ENCODE assay signal across 1 cellular context in the genomic region with DNA sequence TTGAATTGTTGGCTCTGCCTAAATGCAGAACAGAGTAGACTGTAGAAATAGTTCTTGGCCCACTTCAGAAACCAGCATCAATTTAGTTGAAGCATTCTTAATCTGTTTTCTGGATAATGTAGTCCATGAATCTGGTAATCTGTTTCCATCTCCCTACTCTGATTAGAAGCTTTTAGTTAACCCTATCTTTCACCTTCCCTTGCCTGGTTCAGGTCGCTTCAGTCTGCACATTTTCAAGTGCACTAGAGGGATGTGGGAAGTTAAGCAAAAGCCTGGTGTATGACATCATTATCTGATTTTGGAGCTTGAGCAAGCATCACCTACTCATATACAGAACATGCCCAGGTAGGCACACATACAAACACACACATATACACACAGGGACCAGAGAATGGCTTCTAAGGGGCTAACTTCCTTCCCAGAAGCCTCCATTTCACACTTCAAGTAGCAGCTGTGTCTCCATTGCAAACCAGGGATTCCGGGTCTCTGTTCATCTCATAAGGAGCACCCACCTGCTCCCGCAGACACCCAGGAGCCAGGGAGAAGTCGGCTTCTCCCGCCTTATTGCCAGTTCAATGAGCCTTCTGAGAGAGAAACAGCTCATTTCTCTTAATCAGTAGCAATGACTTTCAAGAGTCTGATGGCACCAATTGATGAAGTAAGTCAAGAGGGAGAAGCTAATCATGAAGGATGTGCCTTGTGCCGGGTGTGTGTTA.
TF ChIP-seq lines count a peak whose summit lies in the region.

No MANE protein-coding gene starts in this region.

TF ChIP-seq in GM23338, 12 proteins besides CTCF, POLR2A, EP300 and RAD21 (continued from another document):
- TF ChIP-seq ZNF462 (CRISPR knock-in tag; IDR thresholded peaks at IDR 0.05): no peak
- TF ChIP-seq EZH2 (IDR thresholded peaks at IDR 0.05; ENCODE audit: low read depth, unreplicated experiment): no peak
- TF ChIP-seq EZH2phosphoT487 (IDR thresholded peaks at IDR 0.05; ENCODE audit: unreplicated experiment): no peak
- TF ChIP-seq, protein P1, sequence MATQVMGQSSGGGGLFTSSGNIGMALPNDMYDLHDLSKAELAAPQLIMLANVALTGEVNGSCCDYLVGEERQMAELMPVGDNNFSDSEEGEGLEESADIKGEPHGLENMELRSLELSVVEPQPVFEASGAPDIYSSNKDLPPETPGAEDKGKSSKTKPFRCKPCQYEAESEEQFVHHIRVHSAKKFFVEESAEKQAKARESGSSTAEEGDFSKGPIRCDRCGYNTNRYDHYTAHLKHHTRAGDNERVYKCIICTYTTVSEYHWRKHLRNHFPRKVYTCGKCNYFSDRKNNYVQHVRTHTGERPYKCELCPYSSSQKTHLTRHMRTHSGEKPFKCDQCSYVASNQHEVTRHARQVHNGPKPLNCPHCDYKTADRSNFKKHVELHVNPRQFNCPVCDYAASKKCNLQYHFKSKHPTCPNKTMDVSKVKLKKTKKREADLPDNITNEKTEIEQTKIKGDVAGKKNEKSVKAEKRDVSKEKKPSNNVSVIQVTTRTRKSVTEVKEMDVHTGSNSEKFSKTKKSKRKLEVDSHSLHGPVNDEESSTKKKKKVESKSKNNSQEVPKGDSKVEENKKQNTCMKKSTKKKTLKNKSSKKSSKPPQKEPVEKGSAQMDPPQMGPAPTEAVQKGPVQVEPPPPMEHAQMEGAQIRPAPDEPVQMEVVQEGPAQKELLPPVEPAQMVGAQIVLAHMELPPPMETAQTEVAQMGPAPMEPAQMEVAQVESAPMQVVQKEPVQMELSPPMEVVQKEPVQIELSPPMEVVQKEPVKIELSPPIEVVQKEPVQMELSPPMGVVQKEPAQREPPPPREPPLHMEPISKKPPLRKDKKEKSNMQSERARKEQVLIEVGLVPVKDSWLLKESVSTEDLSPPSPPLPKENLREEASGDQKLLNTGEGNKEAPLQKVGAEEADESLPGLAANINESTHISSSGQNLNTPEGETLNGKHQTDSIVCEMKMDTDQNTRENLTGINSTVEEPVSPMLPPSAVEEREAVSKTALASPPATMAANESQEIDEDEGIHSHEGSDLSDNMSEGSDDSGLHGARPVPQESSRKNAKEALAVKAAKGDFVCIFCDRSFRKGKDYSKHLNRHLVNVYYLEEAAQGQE (IDR thresholded peaks at IDR 0.05; ENCODE audit: unreplicated experiment): no peak
TF ChIP-seq in GM23338: peak in this region for 0.
